30 cellular contexts compared by ENCODE assay signal in the genomic region with DNA sequence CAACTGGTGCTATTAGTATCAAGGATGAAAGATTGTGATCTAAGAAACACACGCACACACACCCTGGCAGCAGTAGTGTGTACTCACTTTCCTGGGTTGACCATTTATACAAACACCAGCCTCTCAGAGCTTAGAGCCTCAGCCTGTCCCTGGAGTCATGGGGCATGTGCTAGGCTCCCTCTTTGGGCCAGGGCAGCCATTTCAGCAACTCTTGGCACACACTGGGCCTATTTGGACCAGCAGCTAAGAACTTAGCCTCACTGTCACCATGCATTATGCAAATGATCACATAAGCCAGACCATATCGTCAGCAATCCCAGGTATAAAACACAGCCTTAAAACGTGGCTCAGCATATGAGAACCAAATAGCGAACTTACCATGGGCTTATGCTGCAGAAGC.
"Had no signal": no experiment of that assay in that cellular context is flagged by ENCODE, and none has a peak within 500 bp of the region (broad histone marks: within the 10 kb centered on the region; RNA-seq: fewer than 3 reads in every experiment).

No MANE protein-coding gene starts in this region.

- H3K9me3 ChIP-seq: heart right ventricle, left ventricle myocardium inferior, mucosa of descending colon, neutrophil, ovary, prostate gland, sigmoid colon, spleen, transverse colon, upper lobe of left lung, uterus had no signal

- H3K4me2 ChIP-seq: hepatocyte had no signal

- H3K27me3 Mint-ChIP-seq: natural killer cell treated with Interleukin-12 subunit alpha and Interleukin-12 subunit beta and Interleukin-15 and Interleukin-18, amount 100 ng/mL, for 72 hours; stimulated activated memory B cell treated with anti-CD40 and anti-IgM and Interleukin-4, amounts not matched to agents 10 μg/mL and 1 μg/mL and 100 μg/mL, for 72 hours; stimulated activated naive CD8-positive, alpha-beta T cell treated with anti-CD3 and anti-CD28 coated beads, Interleukin-15, amount 100 ng/mL, for 72 hours had no signal

- ATAC-seq: heart right ventricle; mucosa of descending colon; naive thymus-derived CD4-positive, alpha-beta T cell; natural killer cell treated with Interleukin-12 subunit alpha and Interleukin-12 subunit beta and Interleukin-15 and Interleukin-18, amount 100 ng/mL, for 72 hours; right cardiac atrium; stimulated activated memory B cell treated with anti-CD40 and anti-IgM and Interleukin-4, amounts not matched to agents 10 μg/mL and 1 μg/mL and 100 μg/mL, for 72 hours; stimulated activated naive CD8-positive, alpha-beta T cell treated with anti-CD3 and anti-CD28 coated beads, Interleukin-15, amount 100 ng/mL, for 72 hours had no signal

- H3K27me3 ChIP-seq: heart right ventricle, hepatocyte, neutrophil, ovary, sigmoid colon, spleen, transverse colon, upper lobe of left lung, uterus had no signal

- H3K4me3 Mint-ChIP-seq: naive thymus-derived CD4-positive, alpha-beta T cell; natural killer cell treated with Interleukin-12 subunit alpha and Interleukin-12 subunit beta and Interleukin-15 and Interleukin-18, amount 100 ng/mL, for 72 hours; neural crest cell; stimulated activated memory B cell treated with anti-CD40 and anti-IgM and Interleukin-4, amounts not matched to agents 10 μg/mL and 1 μg/mL and 100 μg/mL, for 72 hours; stimulated activated naive CD8-positive, alpha-beta T cell treated with anti-CD3 and anti-CD28 coated beads, Interleukin-15, amount 100 ng/mL, for 72 hours had no signal

- H2AFZ ChIP-seq: hepatocyte had no signal

- H3K36me3 Mint-ChIP-seq: naive thymus-derived CD4-positive, alpha-beta T cell; natural killer cell treated with Interleukin-12 subunit alpha and Interleukin-12 subunit beta and Interleukin-15 and Interleukin-18, amount 100 ng/mL, for 72 hours; stimulated activated memory B cell treated with anti-CD40 and anti-IgM and Interleukin-4, amounts not matched to agents 10 μg/mL and 1 μg/mL and 100 μg/mL, for 72 hours had no signal

- H3K27ac ChIP-seq: heart right ventricle, hepatocyte, left ventricle myocardium inferior, neutrophil, ovary, prostate gland, sigmoid colon, spleen, transverse colon, upper lobe of left lung had no signal

- DNase-seq: heart right ventricle; islet precursor cell; left ventricle myocardium inferior; midbrain; mucosa of descending colon; naive thymus-derived CD4-positive, alpha-beta T cell; occipital lobe; ovary; posterior cingulate gyrus; retina; right cardiac atrium; sigmoid colon; small intestine; spleen; stimulated activated CD4-positive, alpha-beta T cell treated with anti-CD3 and anti-CD28 coated beads, Interleukin-2, amount 100 ng/mL, for 48 hours; stimulated activated CD4-positive, alpha-beta T cell treated with anti-CD3 and anti-CD28 coated beads, Interleukin-4, amount 100 ng/mL, for 4 hours; stimulated activated CD8-positive, alpha-beta memory T cell treated with anti-CD3 and anti-CD28 coated beads, Interleukin-4, amount 100 ng/mL, for 48 hours; stimulated activated naive CD4-positive, alpha-beta T cell treated with Interleukin-2 at 50 U/mL for 16 hours; stimulated activated naive CD8-positive, alpha-beta T cell treated with anti-CD3 and anti-CD28 coated beads, Interleukin-15, amount 100 ng/mL, for 72 hours; substantia nigra; transverse colon; upper lobe of left lung; uterus had no signal

- H3K36me3 ChIP-seq: heart right ventricle, left ventricle myocardium inferior, neutrophil, ovary, prostate gland, sigmoid colon, spleen, transverse colon, upper lobe of left lung, uterus had no signal

- H3K27ac Mint-ChIP-seq: naive thymus-derived CD4-positive, alpha-beta T cell; natural killer cell treated with Interleukin-12 subunit alpha and Interleukin-12 subunit beta and Interleukin-15 and Interleukin-18, amount 100 ng/mL, for 72 hours; stimulated activated memory B cell treated with anti-CD40 and anti-IgM and Interleukin-4, amounts not matched to agents 10 μg/mL and 1 μg/mL and 100 μg/mL, for 72 hours; stimulated activated naive CD8-positive, alpha-beta T cell treated with anti-CD3 and anti-CD28 coated beads, Interleukin-15, amount 100 ng/mL, for 72 hours had no signal

- H3K4me1 ChIP-seq: left ventricle myocardium inferior, prostate gland, spleen, transverse colon had no signal

- H3K9me3 Mint-ChIP-seq: naive thymus-derived CD4-positive, alpha-beta T cell; natural killer cell treated with Interleukin-12 subunit alpha and Interleukin-12 subunit beta and Interleukin-15 and Interleukin-18, amount 100 ng/mL, for 72 hours; neural crest cell; stimulated activated memory B cell treated with anti-CD40 and anti-IgM and Interleukin-4, amounts not matched to agents 10 μg/mL and 1 μg/mL and 100 μg/mL, for 72 hours; stimulated activated naive CD8-positive, alpha-beta T cell treated with anti-CD3 and anti-CD28 coated beads, Interleukin-15, amount 100 ng/mL, for 72 hours had no signal

- H3K4me3 ChIP-seq: heart right ventricle, hepatocyte, left ventricle myocardium inferior, lung, mucosa of descending colon, ovary, prostate gland, sigmoid colon, spleen, transverse colon, upper lobe of left lung, uterus had no signal

- H3K4me1 Mint-ChIP-seq: stimulated activated memory B cell treated with anti-CD40 and anti-IgM and Interleukin-4, amounts not matched to agents 10 μg/mL and 1 μg/mL and 100 μg/mL, for 72 hours had no signal
